ENCODE assay signal across 8 cellular contexts in the genomic region with DNA sequence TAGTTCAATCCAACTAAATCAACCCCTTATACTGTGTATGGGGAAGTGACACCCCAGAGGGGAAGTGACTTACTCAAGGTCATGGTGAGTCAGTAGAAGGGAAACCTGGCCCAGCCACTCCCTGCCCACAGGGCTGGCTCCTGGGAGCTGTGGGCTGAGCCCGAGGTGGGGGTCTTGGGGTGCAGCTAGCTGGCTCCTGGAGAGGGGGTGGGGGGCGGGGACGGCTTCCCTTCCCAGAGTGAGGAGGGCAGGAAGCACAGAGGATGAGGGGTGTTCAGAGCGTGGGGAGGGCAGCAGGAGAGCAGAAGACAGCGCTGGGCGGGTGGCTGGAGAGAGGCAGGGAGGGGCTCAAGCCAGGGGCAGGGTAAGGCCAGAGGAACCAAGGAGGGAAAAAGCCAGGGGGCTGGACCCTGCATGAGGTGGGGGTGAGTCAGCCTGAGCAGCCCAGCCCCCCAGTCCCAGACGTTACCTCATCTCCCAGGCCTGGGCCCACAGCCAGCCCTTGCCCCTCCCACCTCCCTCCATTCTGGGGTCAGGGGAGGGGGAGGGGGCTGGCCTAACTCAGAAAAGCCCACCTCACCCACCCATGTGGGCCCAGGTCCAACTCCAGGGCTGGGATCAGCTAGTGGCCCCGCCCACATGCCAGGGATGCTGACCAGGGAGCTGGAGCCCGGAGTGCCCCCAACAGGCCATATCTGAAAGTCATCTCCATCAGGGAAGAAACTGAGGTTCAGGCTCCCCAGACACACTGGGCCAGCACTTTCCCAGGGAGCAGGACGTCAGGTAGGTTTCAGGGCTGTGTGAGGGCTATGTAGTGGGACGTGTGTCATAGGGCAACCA. TPM values are rescaled to one million over a fixed set of nuclear protein-coding genes. Genes with fewer than 3 reads are reported as not detected.
DNase-seq lines count a peak whose midpoint lies in the region; ATAC-seq and TF ChIP-seq lines count a peak whose summit lies in the region.

No MANE protein-coding gene starts in this region.

- TF ChIP-seq CTCF in HEK293 (tag by site-specific recombination; IDR thresholded peaks at IDR 0.05) = peak; percentile 60; the same call in 1 of the 2 replicates
- peak in 1 of 6 experiments; percentile 18 for TF ChIP-seq CTCF in esophagus squamous epithelium (IDR thresholded peaks at IDR 0.05)
- no peak for TF ChIP-seq CTCF in nephron progenitor cell (IDR thresholded peaks at IDR 0.05)

- POLR2A ChIA-PET in HEK293 (lab: Yijun Ruan, JAX) = interaction anchor here (0.6 to 7.0 kb wide), 11 partner anchors 9 to 710 kb away, joined by 3 to 106 read pairs (median 6); a partner anchor contains a TSS

- peaks cover 67% of the 10 kb centered on the region for H3K4me1 Mint-ChIP-seq in nephron progenitor cell

- H3K27me3 Mint-ChIP-seq in nephron progenitor cell (ENCODE audit: low read depth, poor library complexity) = peaks cover 13% of the 10 kb centered on the region

- no peak for ATAC-seq in HG03442 (IDR thresholded peaks at IDR 0.05; ENCODE audit: unreplicated experiment)
- no peak for ATAC-seq in HG02981 (IDR thresholded peaks at IDR 0.05; ENCODE audit: unreplicated experiment)
- ATAC-seq in HG02798 (IDR thresholded peaks at IDR 0.05; ENCODE audit: poor library complexity, unreplicated experiment) = no peak

- H3K4me1 ChIP-seq in HEK293 (ENCODE audit: control insufficient read depth, insufficient read depth, low read length) (peaks cover 20% of the 10 kb centered on the region), esophagus squamous epithelium (peaks cover 42 to 79% (median 52%) of the 10 kb centered on the region in 3 donors)

- peaks cover 13% of the 10 kb centered on the region for H3K36me3 Mint-ChIP-seq in nephron progenitor cell (ENCODE audit: low read depth)

- peak overlapping the region; percentile 42 for H3K27ac Mint-ChIP-seq in nephron progenitor cell

- DNase-seq in AG08396 (ENCODE audit: low spot score) = peak; percentile 91
- DNase-seq in T1000 (lab: John Stamatoyannopoulos, UW) = peak; percentile 76
- DNase-seq in esophagus squamous epithelium (lab: John Stamatoyannopoulos, UW) = no peak
- peak; percentile 52 for DNase-seq in nephron progenitor cell

- CTCF ChIA-PET in HEK293 (lab: Yijun Ruan, JAX) = interaction anchor here (0.5 to 4.0 kb wide), 14 partner anchors 19 to 195 kb away, joined by 3 to 23 read pairs (median 4); a partner anchor contains a TSS

- H3K36me3 ChIP-seq in HEK293 (ENCODE audit: control insufficient read depth in 2 of 2, insufficient read depth in 1 of 2, low read length in 2 of 2) (peaks cover 4 to 48% of the 10 kb centered on the region in 2 experiments; a peak in 2 of 3 replicates), esophagus squamous epithelium (peaks cover 0 to 33% (median 8%) of the 10 kb centered on the region in 3 donors)

- no peak for TF ChIP-seq POLR2A in esophagus squamous epithelium (IDR thresholded peaks at IDR 0.05)

- no peaks in the 10 kb centered on the region for H3K9me3 Mint-ChIP-seq in nephron progenitor cell

- intact Hi-C loops in esophagus squamous epithelium (cut with DNase I) = loop anchor here (10.0 kb wide), 1 partner anchor 180 kb away; a partner anchor contains a TSS

- H3K27me3 ChIP-seq in esophagus squamous epithelium = peaks cover 0 to 8% (median 0%) of the 10 kb centered on the region in 4 donors

- H3K4me3 ChIP-seq in HEK293 (ENCODE audit: low read depth, low read length) (no peak overlapping the region), esophagus squamous epithelium (peak overlapping the region in 3 of 4 donors; percentile 69 to 93 (median 84))

- WGBS in esophagus squamous epithelium, 2 donors = 38% methylated on average over 4 of the region's 11 CpGs; no CpG with 5 or more reads in 1 of the 2 donors

- peak overlapping the region; percentile 89 for H3K4me3 Mint-ChIP-seq in nephron progenitor cell

- H3K27ac ChIP-seq in HEK293 (ENCODE audit: extremely low read depth, low read depth, low read length) (peak overlapping the region; percentile 53), esophagus squamous epithelium (peak overlapping the region; percentile 75 to 98 (median 93))

- H3K9me3 ChIP-seq in HEK293 (ENCODE audit: control insufficient read depth, insufficient read depth, low read depth, low read length) (no peaks in the 10 kb centered on the region), esophagus squamous epithelium (no peaks in the 10 kb centered on the region)

TF ChIP-seq in HEK293, 187 proteins besides CTCF, POLR2A, EP300 and RAD21 (continues in another document):
- TF ChIP-seq ZBTB21 (tag by site-specific recombination; IDR thresholded peaks at IDR 0.05) (no peak), KLF1 (tag by site-specific recombination; IDR thresholded peaks at IDR 0.05) (peak; percentile 89), ZNF423 (tag by site-specific recombination; IDR thresholded peaks at IDR 0.05) (no peak), ZNF596 (tag by site-specific recombination; IDR thresholded peaks at IDR 0.05) (no peak), ZNF114 (tag by site-specific recombination; IDR thresholded peaks at IDR 0.05) (no peak)
- TF ChIP-seq, protein P1, sequence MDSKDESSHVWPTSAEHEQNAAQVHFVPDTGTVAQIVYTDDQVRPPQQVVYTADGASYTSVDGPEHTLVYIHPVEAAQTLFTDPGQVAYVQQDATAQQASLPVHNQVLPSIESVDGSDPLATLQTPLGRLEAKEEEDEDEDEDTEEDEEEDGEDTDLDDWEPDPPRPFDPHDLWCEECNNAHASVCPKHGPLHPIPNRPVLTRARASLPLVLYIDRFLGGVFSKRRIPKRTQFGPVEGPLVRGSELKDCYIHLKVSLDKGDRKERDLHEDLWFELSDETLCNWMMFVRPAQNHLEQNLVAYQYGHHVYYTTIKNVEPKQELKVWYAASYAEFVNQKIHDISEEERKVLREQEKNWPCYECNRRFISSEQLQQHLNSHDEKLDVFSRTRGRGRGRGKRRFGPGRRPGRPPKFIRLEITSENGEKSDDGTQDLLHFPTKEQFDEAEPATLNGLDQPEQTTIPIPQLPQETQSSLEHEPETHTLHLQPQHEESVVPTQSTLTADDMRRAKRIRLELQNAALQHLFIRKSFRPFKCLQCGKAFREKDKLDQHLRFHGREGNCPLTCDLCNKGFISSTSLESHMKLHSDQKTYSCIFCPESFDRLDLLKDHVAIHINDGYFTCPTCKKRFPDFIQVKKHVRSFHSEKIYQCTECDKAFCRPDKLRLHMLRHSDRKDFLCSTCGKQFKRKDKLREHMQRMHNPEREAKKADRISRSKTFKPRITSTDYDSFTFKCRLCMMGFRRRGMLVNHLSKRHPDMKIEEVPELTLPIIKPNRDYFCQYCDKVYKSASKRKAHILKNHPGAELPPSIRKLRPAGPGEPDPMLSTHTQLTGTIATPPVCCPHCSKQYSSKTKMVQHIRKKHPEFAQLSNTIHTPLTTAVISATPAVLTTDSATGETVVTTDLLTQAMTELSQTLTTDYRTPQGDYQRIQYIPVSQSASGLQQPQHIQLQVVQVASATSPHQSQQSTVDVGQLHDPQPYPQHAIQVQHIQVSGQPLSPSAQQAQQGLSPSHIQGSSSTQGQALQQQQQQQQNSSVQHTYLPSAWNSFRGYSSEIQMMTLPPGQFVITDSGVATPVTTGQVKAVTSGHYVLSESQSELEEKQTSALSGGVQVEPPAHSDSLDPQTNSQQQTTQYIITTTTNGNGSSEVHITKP (tag by site-specific recombination; IDR thresholded peaks at IDR 0.05) = peak; percentile 65
- TF ChIP-seq, protein P2, sequence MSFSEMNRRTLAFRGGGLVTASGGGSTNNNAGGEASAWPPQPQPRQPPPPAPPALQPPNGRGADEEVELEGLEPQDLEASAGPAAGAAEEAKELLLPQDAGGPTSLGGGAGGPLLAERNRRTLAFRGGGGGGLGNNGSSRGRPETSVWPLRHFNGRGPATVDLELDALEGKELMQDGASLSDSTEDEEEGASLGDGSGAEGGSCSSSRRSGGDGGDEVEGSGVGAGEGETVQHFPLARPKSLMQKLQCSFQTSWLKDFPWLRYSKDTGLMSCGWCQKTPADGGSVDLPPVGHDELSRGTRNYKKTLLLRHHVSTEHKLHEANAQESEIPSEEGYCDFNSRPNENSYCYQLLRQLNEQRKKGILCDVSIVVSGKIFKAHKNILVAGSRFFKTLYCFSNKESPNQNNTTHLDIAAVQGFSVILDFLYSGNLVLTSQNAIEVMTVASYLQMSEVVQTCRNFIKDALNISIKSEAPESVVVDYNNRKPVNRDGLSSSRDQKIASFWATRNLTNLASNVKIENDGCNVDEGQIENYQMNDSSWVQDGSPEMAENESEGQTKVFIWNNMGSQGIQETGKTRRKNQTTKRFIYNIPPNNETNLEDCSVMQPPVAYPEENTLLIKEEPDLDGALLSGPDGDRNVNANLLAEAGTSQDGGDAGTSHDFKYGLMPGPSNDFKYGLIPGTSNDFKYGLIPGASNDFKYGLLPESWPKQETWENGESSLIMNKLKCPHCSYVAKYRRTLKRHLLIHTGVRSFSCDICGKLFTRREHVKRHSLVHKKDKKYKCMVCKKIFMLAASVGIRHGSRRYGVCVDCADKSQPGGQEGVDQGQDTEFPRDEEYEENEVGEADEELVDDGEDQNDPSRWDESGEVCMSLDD (tag by site-specific recombination; IDR thresholded peaks at IDR 0.05) = no peak
- TF ChIP-seq, protein P3, sequence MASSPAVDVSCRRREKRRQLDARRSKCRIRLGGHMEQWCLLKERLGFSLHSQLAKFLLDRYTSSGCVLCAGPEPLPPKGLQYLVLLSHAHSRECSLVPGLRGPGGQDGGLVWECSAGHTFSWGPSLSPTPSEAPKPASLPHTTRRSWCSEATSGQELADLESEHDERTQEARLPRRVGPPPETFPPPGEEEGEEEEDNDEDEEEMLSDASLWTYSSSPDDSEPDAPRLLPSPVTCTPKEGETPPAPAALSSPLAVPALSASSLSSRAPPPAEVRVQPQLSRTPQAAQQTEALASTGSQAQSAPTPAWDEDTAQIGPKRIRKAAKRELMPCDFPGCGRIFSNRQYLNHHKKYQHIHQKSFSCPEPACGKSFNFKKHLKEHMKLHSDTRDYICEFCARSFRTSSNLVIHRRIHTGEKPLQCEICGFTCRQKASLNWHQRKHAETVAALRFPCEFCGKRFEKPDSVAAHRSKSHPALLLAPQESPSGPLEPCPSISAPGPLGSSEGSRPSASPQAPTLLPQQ (tag by site-specific recombination; IDR thresholded peaks at IDR 0.05) = peak; percentile 98

RNA-seq across cellular contexts. Expression of a gene that starts 2.8 kb away (rescaled TPM):
- total RNA-seq in esophagus squamous epithelium = 10 to 100 TPM; 17.1 to 81.6 (median 33.6) TPM

RNA-seq across cellular contexts. Expression of a gene that starts 15.1 kb away (rescaled TPM):
- total RNA-seq in esophagus squamous epithelium = 1 to 10 TPM; 2.4 to 7.2 (median 4.4) TPM

RNA-seq across cellular contexts. Expression of a gene that starts 21.1 kb away (rescaled TPM):
- 10 to 100 TPM; 11.9 to 51.1 (median 27.2) TPM for total RNA-seq in esophagus squamous epithelium

RNA-seq across cellular contexts. Expression of a gene that starts 22.2 kb away (rescaled TPM):
- total RNA-seq in esophagus squamous epithelium = 10 to 100 TPM; 63.4 to 96.5 (median 76.2) TPM

RNA-seq across cellular contexts. Expression of a gene that starts 48.0 kb away (rescaled TPM):
- 1 to 10 TPM; 5.0 to 7.7 (median 6.4) TPM for total RNA-seq in esophagus squamous epithelium
